ENCODE assay signal across 21 cellular contexts in the genomic region with DNA sequence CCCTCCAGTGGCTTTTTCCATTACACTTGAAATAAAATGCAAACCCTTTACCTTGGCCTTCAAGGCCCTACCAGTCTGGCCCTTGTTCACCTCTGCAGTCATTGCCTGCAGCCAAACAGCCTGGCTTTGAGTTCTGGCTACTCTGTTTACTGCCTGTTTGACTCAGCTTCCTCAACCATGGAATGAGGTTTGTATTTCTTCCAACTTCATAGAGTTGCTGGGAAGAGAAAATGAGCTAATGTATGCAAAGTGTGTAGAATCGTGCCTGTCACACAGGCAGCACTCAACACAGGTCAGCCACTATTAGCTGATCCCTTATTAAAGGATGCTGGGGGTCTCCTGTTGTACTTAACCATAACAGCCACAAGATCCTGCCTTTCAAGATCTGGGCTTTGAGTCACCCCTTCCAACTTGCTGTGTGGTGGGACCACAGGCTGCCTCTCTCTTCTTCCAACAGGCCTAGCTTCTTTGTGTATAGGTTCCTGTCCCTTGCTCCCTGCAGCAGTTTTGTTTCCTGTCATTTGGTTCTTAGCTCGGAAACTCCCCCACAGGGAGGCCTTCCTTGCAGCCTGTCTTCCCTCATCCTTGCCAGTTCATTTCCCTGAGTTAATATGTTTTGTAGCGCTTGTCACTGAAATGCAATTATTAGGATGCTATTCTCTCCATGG. TPM values are rescaled to one million over a fixed set of nuclear protein-coding genes. Genes with fewer than 3 reads are reported as not detected.
DNase-seq lines count a peak whose midpoint lies in the region; ATAC-seq and TF ChIP-seq lines count a peak whose summit lies in the region.
"Had no signal": no experiment of that assay in that cellular context is flagged by ENCODE, and none has a peak within 500 bp of the region (broad histone marks: within the 10 kb centered on the region; RNA-seq: fewer than 3 reads in every experiment).

No MANE protein-coding gene starts in this region.

- intact Hi-C loops in Right ventricle myocardium superior (cut with DNase I) = no loop called here
- intact Hi-C loops in dorsolateral prefrontal cortex (cut with DNase I) = no loop called here

- no peak for TF ChIP-seq CTCF in dorsolateral prefrontal cortex (IDR thresholded peaks at IDR 0.05 in 54 of 56, conservative IDR thresholded peaks at IDR 0.05 in 2 of 56; ENCODE audit: low read depth in 1 of 56, partially characterized antibody in 56 of 56)

- no peaks in the 10 kb centered on the region for H3K27me3 ChIP-seq in dorsolateral prefrontal cortex
- H3K27me3 ChIP-seq: BE2C, hepatocyte, right atrium auricular region had no signal

- no peak overlapping the region for H3K27ac ChIP-seq in dorsolateral prefrontal cortex
- H3K27ac ChIP-seq: hepatocyte, right atrium auricular region had no signal

- peak; percentile 26 for DNase-seq in AG20443 (ENCODE audit: low spot score)
- DNase-seq in HT1080 (ENCODE audit: low read depth) = peak; percentile 65
- peak; percentile 62 for DNase-seq in UCSD-AML1 (lab: John Stamatoyannopoulos, UW; ENCODE audit: unreplicated experiment)
- DNase-seq in iris pigment epithelial cell (ENCODE audit: low read depth) = peak; percentile 10
- no peak for DNase-seq in stimulated activated CD4-positive, alpha-beta T cell treated with anti-CD3 and anti-CD28 coated beads, Interleukin-1b, Interleukin-23, amount 100 ng/mL, for 48 hours
- no peak for DNase-seq in Right ventricle myocardium superior
- no peak for DNase-seq in NCI-H2081 (lab: John Stamatoyannopoulos, UW)
- no peak for DNase-seq in dorsolateral prefrontal cortex
- DNase-seq: activated CD4-positive, alpha-beta T cell treated with anti-CD3 and anti-CD28 coated beads, Interleukin-2, amount 50 U/mL, for 1 hour; activated gamma-delta T cell; BE2C; COR-L47; Karpas-422; mammary epithelial cell; NCI-H1436; NCI-H2171 treated with DMSO at 0.1 percent for 48 hours; OCI-M1; SIG-M5 had no signal

- no peak overlapping the region for H3K4me3 ChIP-seq in dorsolateral prefrontal cortex
- H3K4me3 ChIP-seq: hepatocyte, right atrium auricular region had no signal

- no peak for ATAC-seq in Right ventricle myocardium superior (ENCODE audit: poor library complexity)

RNA-seq across cellular contexts. Expression of a gene that starts 6.4 kb away (rescaled TPM):
- total RNA-seq in HT1080 (2014; rRNA removed; shearing (Covaris generic)) = 1.5 and 2.0 TPM in 2 replicates
- polyA plus RNA-seq in HT1080 (2015; cell fraction: cytosol; rRNA removed) = 1.0 and 1.1 TPM in 2 replicates
- polyA plus RNA-seq in HT1080 (2015; cell fraction: nucleus; rRNA removed) = 1.2 TPM in 2 replicates
- total RNA-seq in Right ventricle myocardium superior = 0.67 TPM
- total RNA-seq in dorsolateral prefrontal cortex = 10 to 100 TPM; 26.0 to 93.7 (median 57.5) TPM
- total RNA-seq: myocyte had no signal

Comparison
In these comparisons a context has a peak if more than half of its experiments do, and no peak if none do; other contexts are left out.
1. DNase-seq: peak in AG20443 (single experiment), HT1080 (single experiment), UCSD-AML1 (single experiment) and iris pigment epithelial cell (single experiment); none in stimulated activated CD4-positive, alpha-beta T cell treated with anti-CD3 and anti-CD28 coated beads, Interleukin-1b, Interleukin-23, amount 100 ng/mL, for 48 hours (single experiment), Right ventricle myocardium superior (single experiment), NCI-H2081 (0 of 2) and dorsolateral prefrontal cortex (0 of 10).